ENCODE assay signal across 8 cellular contexts in the genomic region with DNA sequence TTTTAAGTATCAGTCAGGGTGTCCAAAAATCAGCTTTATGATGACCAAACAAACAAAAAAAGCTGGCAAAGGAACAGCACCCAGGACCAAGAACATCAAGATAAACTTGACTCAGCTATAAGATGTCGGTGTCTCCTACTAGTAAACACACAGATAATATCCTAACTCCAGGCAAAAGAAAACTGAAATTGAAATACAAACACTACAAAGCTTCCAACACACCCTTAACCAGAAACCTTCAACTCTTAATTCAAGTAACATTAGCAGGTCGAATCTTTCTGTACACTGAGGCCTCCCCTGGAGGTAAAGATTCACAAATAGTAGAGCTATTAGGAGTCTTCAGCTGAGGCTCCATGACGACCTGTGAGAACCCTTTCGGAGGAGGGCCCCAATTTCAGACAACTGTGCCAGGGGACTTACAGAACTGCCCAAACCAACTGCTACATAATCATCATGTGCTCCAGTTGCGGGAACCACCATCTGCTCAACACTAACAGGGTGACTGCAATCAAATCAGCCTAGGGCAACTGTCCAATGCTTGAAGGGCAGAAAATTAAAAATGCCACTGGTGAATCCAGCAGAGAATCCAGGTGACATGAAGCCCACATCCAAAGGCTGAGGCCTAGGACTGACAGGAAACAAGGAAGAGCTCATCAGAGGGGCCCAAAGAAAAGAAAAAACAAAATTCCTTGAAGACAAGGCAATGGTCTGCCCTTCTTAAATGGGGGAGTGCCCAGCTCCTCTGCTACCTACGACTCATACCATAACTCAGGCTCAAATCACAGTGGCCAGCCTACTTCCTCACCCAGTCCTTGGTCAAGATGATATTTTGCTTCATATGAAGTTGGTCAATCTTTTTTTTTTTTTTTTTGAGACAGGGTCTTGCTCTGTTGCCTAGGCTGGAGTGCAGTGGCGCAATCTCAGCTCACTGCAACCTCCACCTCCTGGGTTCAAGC. TPM values are rescaled to one million over a fixed set of nuclear protein-coding genes. Genes with fewer than 3 reads are reported as not detected.
DNase-seq lines count a peak whose midpoint lies in the region; ATAC-seq and TF ChIP-seq lines count a peak whose summit lies in the region.

No MANE protein-coding gene starts in this region.

- H3K27me3 Mint-ChIP-seq in CD14-positive monocyte (ENCODE audit: low read depth in 3 of 3) (no peaks in the 10 kb centered on the region), type B pancreatic cell (no peaks in the 10 kb centered on the region)

- TF ChIP-seq CTCF in CD14-positive monocyte (IDR thresholded peaks at IDR 0.05), result no peak
- no peak for TF ChIP-seq CTCF in foreskin fibroblast (IDR thresholded peaks at IDR 0.05; ENCODE audit: low read depth, low read length)
- no peak for TF ChIP-seq CTCF in type B pancreatic cell (conservative IDR thresholded peaks at IDR 0.05)

- H3K36me3 Mint-ChIP-seq in CD14-positive monocyte (peaks cover 72 to 88% of the 10 kb centered on the region in 2 donors), type B pancreatic cell (peaks cover 63% of the 10 kb centered on the region)

- DNase-seq in CD14-positive monocyte (ENCODE audit: low spot score), result no peak
- DNase-seq in NCI-H446 treated with DMSO at 0.1 percent for 48 hours (lab: John Stamatoyannopoulos, UW), result peak; percentile 67
- peak; percentile 61 to 77 for DNase-seq in foreskin fibroblast
- DNase-seq in type B pancreatic cell (ENCODE audit: extremely low spot score, unreplicated experiment), result no peak
- DNase-seq in retina, result no peak
- no peak for DNase-seq in GM19238 (ENCODE audit: insufficient read length, low spot score)
- DNase-seq in NCI-H187 (lab: John Stamatoyannopoulos, UW), result no peak

- H3K4me3 Mint-ChIP-seq in CD14-positive monocyte, result no peak overlapping the region
- peak overlapping the region; percentile 4 for H3K4me3 Mint-ChIP-seq in type B pancreatic cell

- H3K9me3 Mint-ChIP-seq in CD14-positive monocyte, result peaks cover 0 to 1% (median 0%) of the 10 kb centered on the region in 7 donors
- H3K9me3 Mint-ChIP-seq in type B pancreatic cell, result no peaks in the 10 kb centered on the region

- ATAC-seq in GM21526 (IDR thresholded peaks at IDR 0.05; ENCODE audit: low FRiP score, unreplicated experiment), result peak; percentile 64

- peaks cover 56% of the 10 kb centered on the region for H3K4me1 Mint-ChIP-seq in CD14-positive monocyte
- peaks cover 23% of the 10 kb centered on the region for H3K4me1 Mint-ChIP-seq in type B pancreatic cell (ENCODE audit: unreplicated experiment)

- H3K27ac Mint-ChIP-seq in CD14-positive monocyte (peak overlapping the region in 6 of 7 donors; percentile 26 to 84 (median 64)), type B pancreatic cell (peak overlapping the region; percentile 79)

- intact Hi-C loops in CD14-positive monocyte (cut with micrococcal nuclease), result loop anchor here in 1 of 2 donors (10.0 kb wide), 1 partner anchor 382 kb away; no protein-coding TSS in a partner anchor

- H3K4me3 ChIP-seq in foreskin fibroblast (ENCODE audit: low read depth in 1 of 2, low read length in 2 of 2), result no peak overlapping the region

RNA-seq across cellular contexts. Expression of a gene that starts 20.0 kb away (rescaled TPM):
- polyA plus RNA-seq in CD14-positive monocyte, result 10 to 100 TPM; 32.1 to 38.4 TPM
- 50.1 and 76.6 TPM in 2 replicates for total RNA-seq in type B pancreatic cell (ENCODE audit: low replicate concordance)

Comparison
In these comparisons a context has a peak if more than half of its experiments do, and no peak if none do; other contexts are left out.
1. DNase-seq: peak in NCI-H446 treated with DMSO at 0.1 percent for 48 hours (single experiment) and foreskin fibroblast (2 of 2); none in CD14-positive monocyte (single experiment), type B pancreatic cell (single experiment), retina (single experiment), GM19238 (single experiment) and NCI-H187 (0 of 2).